In genomic region chr14:52895000-52895399, GRCh38 we compare ENCODE assay signal across 15 cellular contexts. TPM values are rescaled to one million over a fixed set of nuclear protein-coding genes. Genes with fewer than 3 reads are reported as not detected.
A peak's percentile ranks its signal among the peaks of the same experiment; 100 is the strongest.
DNase-seq lines count a peak whose midpoint lies in the region; ATAC-seq, FAIRE-seq and TF ChIP-seq lines count a peak whose summit lies in the region.
"Had no signal": no experiment of that assay in that cellular context is flagged by ENCODE, and none has a peak within 500 bp of the region (broad histone marks: within the 10 kb centered on the region; RNA-seq: fewer than 3 reads in every experiment).

No MANE protein-coding gene starts in this region.

- H3K36me3 ChIP-seq in heart right ventricle: peaks cover 0 to 44% (median 19%) of the 10 kb centered on the region in 9 donors

- intact Hi-C loops in natural killer cell (cut with micrococcal nuclease) (no loop called here), heart right ventricle (cut with DNase I) (loop anchor here in 1 of 10 donors (5.0 kb wide), 1 partner anchor 37 kb away; no protein-coding TSS in a partner anchor)

- no peaks in the 10 kb centered on the region for H3K9me3 Mint-ChIP-seq in activated T-helper 17 cell treated with anti-CD3 and anti-CD28 coated beads, Interleukin-2, amount 50 U/mL, for 72 hours
- H3K9me3 Mint-ChIP-seq in natural killer cell: no peaks in the 10 kb centered on the region
- H3K9me3 Mint-ChIP-seq: naive thymus-derived CD8-positive, alpha-beta T cell had no signal

- 8 to 21% methylated on average over 2 of the region's 2 CpGs for WGBS in heart right ventricle, 2 donors

- H3K27ac ChIP-seq in heart right ventricle: no peak overlapping the region
- H3K27ac ChIP-seq: 22Rv1, right lobe of liver, testis had no signal

- H3K27ac Mint-ChIP-seq in activated T-helper 17 cell treated with anti-CD3 and anti-CD28 coated beads, Interleukin-2, amount 50 U/mL, for 72 hours: peak overlapping the region; percentile 9
- no peak overlapping the region for H3K27ac Mint-ChIP-seq in natural killer cell
- H3K27ac Mint-ChIP-seq: naive thymus-derived CD8-positive, alpha-beta T cell had no signal

- no peak for TF ChIP-seq CTCF in natural killer cell (IDR thresholded peaks at IDR 0.05)
- no peak for TF ChIP-seq CTCF in heart right ventricle (IDR thresholded peaks at IDR 0.05)

- peaks cover 12% of the 10 kb centered on the region for H3K4me1 Mint-ChIP-seq in activated T-helper 17 cell treated with anti-CD3 and anti-CD28 coated beads, Interleukin-2, amount 50 U/mL, for 72 hours
- peaks cover 0 to 5% of the 10 kb centered on the region in 2 donors for H3K4me1 Mint-ChIP-seq in natural killer cell

- no peaks in the 10 kb centered on the region for H3K36me3 Mint-ChIP-seq in activated T-helper 17 cell treated with anti-CD3 and anti-CD28 coated beads, Interleukin-2, amount 50 U/mL, for 72 hours (ENCODE audit: low read depth)
- H3K36me3 Mint-ChIP-seq in natural killer cell: no peaks in the 10 kb centered on the region
- H3K36me3 Mint-ChIP-seq: naive thymus-derived CD8-positive, alpha-beta T cell had no signal

- peaks cover 0 to 51% (median 28%) of the 10 kb centered on the region in 9 donors for H3K4me1 ChIP-seq in heart right ventricle
- H3K4me1 ChIP-seq: right lobe of liver, testis had no signal

- H3K27me3 Mint-ChIP-seq in activated T-helper 17 cell treated with anti-CD3 and anti-CD28 coated beads, Interleukin-2, amount 50 U/mL, for 72 hours: no peaks in the 10 kb centered on the region
- H3K27me3 Mint-ChIP-seq in natural killer cell (ENCODE audit: low read depth in 2 of 2): peaks cover 0 to 2% of the 10 kb centered on the region in 2 donors

- DNase-seq in DMS79 treated with DMSO at 0.1 percent for 48 hours (lab: John Stamatoyannopoulos, UW) (peak; percentile 23), DMS79 (lab: John Stamatoyannopoulos, UW) (no peak), HTR-8/SVneo (ENCODE audit: insufficient read length, low spot score) (peak; percentile 31), natural killer cell (no peak), heart right ventricle (no peak)
- DNase-seq: activated CD4-positive, alpha-beta T cell treated with anti-CD3 and anti-CD28 coated beads for 4 hours; kidney glomerular epithelial cell; naive thymus-derived CD8-positive, alpha-beta T cell; right lobe of liver; SIG-M5; testis had no signal

- no peaks in the 10 kb centered on the region for H3K9me3 ChIP-seq in heart right ventricle
- H3K9me3 ChIP-seq: right lobe of liver, testis had no signal

- no peak overlapping the region for H3K4me3 Mint-ChIP-seq in activated T-helper 17 cell treated with anti-CD3 and anti-CD28 coated beads, Interleukin-2, amount 50 U/mL, for 72 hours
- no peak overlapping the region for H3K4me3 Mint-ChIP-seq in natural killer cell
- H3K4me3 Mint-ChIP-seq: naive thymus-derived CD8-positive, alpha-beta T cell had no signal

- peak; percentile 79 for FAIRE-seq in HTR-8/SVneo (lab: Jason Lieb, UNC)

- H3K27me3 ChIP-seq in heart right ventricle: no peaks in the 10 kb centered on the region
- H3K27me3 ChIP-seq: right lobe of liver, testis had no signal

- ATAC-seq in activated T-helper 17 cell treated with anti-CD3 and anti-CD28 coated beads, Interleukin-2, amount 50 U/mL, for 72 hours (replicated peaks): peak; percentile 90
- ATAC-seq in natural killer cell (peak in 2 of 3 donors; percentile 33 to 83), HG03025 (IDR thresholded peaks at IDR 0.05; ENCODE audit: low FRiP score, unreplicated experiment) (no peak), heart right ventricle (no peak), GM19467 (IDR thresholded peaks at IDR 0.05; ENCODE audit: unreplicated experiment) (no peak)
- ATAC-seq: right lobe of liver had no signal

- H3K4me3 ChIP-seq in heart right ventricle: no peak overlapping the region
- H3K4me3 ChIP-seq: right lobe of liver, testis had no signal

RNA-seq across cellular contexts. Expression of gene FERMT2, which starts 55.9 kb away (rescaled TPM):
- 1 to 10 TPM; 1.3 to 5.0 TPM for total RNA-seq in activated T-helper 17 cell treated with anti-CD3 and anti-CD28 coated beads, Interleukin-2, amount 50 U/mL, for 72 hours
- 1 to 10 TPM in 1 of 3 donors, under 1 TPM in 2; 0.58 to 1.7 (median 0.92) TPM for total RNA-seq in natural killer cell
- total RNA-seq in heart right ventricle: 100 to 1,000 TPM in 9 of 10 donors, 10 to 100 TPM in 1; 89.1 to 175 (median 115) TPM
- polyA plus RNA-seq in heart right ventricle: 10 to 100 TPM; 45.7 to 67.7 TPM
- polyA plus RNA-seq: naive thymus-derived CD8-positive, alpha-beta T cell had no signal

Comparison
In these comparisons a context has a peak if more than half of its experiments do, and no peak if none do; other contexts are left out.
1. DNase-seq: peak in DMS79 treated with DMSO at 0.1 percent for 48 hours (single experiment) and HTR-8/SVneo (single experiment); none in DMS79 (single experiment), natural killer cell (single experiment) and heart right ventricle (0 of 2).
2. ATAC-seq: peak in activated T-helper 17 cell treated with anti-CD3 and anti-CD28 coated beads, Interleukin-2, amount 50 U/mL, for 72 hours (single experiment) and natural killer cell (2 of 3); none in HG03025 (single experiment), heart right ventricle (0 of 8) and GM19467 (single experiment).
3. RNA of gene FERMT2, which starts 55.9 kb away (total RNA-seq): 89.1 to 175 TPM in heart right ventricle; 1.3 to 5.0 TPM in activated T-helper 17 cell treated with anti-CD3 and anti-CD28 coated beads, Interleukin-2, amount 50 U/mL, for 72 hours and 0.58 to 1.7 TPM in natural killer cell; every median in the first group is over 10 times any median in the second.